10 cellular contexts compared by ENCODE assay signal in the genomic region with DNA sequence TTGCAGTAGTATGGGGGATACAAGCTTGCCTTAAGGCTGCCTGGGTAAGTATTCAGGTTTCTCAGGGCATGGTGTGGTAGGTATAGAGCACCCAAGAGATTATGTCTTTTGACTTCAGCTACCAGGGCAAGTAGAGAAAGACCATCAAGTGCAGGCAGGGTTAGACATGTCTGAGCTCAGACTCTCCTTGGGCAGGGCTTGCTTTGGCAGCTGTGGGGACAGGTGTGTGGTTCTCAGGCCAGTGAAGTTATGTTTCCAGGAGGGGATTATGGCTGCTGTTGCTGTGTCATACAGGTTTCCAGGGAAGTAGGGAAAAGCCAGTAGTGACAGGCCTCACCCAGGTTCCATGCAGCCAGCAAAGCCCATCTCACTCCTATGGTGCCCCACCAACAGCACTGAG.
"Had no signal": no experiment of that assay in that cellular context is flagged by ENCODE, and none has a peak within 500 bp of the region (broad histone marks: within the 10 kb centered on the region; RNA-seq: fewer than 3 reads in every experiment).

No MANE protein-coding gene starts in this region.

- H3K4me3 ChIP-seq: GM23338, HAP-1, K562 had no signal

- FAIRE-seq: H1, H54, HTR-8/SVneo, K562 had no signal

- H3K4me1 Mint-ChIP-seq: GM23338 had no signal

- H3K36me3 ChIP-seq: HAP-1 had no signal

- H2AFZ ChIP-seq: GM23338 had no signal

- H3K27ac Mint-ChIP-seq: GM23338, HFFc6 had no signal

- H3K9me3 ChIP-seq: HAP-1 had no signal

- H3K4me1 ChIP-seq: HAP-1 had no signal

- H3K4me3 Mint-ChIP-seq: GM23338, HFFc6 had no signal

- H3K4me2 ChIP-seq: GM23338 had no signal

- ATAC-seq: GM23338, HCT116, K562 had no signal

- DNase-seq: HFFc6, IMR-90, KG1 had no signal
